1 cellular context compared by ENCODE assay signal in the genomic region with DNA sequence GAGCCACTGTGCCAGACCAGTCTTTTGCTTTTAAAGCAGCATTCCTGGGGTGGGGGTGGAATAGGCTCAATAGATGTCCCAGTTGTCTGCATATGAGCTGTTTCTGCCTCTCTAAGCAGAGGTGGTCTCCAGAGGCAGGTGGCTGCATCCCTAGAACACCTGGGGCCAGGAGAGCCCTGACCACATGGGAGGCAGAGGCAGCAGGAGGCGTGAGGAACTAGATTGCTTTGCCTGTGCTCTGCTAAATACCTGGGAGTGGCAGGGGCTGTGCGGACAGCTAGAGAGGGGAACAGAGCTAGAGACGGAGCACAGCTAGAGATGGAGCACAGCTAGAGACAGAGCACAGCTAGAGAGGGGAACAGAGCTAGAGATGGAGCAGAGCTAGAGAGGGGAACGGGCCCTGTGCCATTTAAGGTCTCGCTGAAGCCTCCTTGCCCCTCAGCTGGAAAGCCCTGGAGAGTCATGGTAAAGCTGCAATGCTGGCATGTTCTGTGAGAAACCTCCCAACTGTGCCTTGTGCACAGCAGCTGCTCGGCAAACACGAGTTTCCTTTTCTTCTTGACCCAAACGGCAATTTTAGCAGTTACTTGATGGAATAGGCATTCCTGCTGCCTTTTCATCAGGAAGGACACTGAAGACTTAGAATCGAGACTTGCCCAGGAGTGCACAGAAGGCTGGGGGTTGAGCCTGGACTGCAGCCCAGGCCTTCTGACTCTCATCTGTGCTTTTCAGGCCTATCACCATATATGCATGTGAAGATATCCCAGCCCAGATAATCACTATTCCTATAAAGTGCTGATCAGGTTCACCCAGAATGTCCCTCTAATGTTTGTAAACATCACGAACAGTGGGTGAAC.
A peak's percentile ranks its signal among the peaks of the same experiment; 100 is the strongest.
TF ChIP-seq lines count a peak whose summit lies in the region.

No MANE protein-coding gene starts in this region.

TF ChIP-seq in GM23338, 12 proteins besides CTCF, POLR2A, EP300 and RAD21:
- TF ChIP-seq, protein P1, sequence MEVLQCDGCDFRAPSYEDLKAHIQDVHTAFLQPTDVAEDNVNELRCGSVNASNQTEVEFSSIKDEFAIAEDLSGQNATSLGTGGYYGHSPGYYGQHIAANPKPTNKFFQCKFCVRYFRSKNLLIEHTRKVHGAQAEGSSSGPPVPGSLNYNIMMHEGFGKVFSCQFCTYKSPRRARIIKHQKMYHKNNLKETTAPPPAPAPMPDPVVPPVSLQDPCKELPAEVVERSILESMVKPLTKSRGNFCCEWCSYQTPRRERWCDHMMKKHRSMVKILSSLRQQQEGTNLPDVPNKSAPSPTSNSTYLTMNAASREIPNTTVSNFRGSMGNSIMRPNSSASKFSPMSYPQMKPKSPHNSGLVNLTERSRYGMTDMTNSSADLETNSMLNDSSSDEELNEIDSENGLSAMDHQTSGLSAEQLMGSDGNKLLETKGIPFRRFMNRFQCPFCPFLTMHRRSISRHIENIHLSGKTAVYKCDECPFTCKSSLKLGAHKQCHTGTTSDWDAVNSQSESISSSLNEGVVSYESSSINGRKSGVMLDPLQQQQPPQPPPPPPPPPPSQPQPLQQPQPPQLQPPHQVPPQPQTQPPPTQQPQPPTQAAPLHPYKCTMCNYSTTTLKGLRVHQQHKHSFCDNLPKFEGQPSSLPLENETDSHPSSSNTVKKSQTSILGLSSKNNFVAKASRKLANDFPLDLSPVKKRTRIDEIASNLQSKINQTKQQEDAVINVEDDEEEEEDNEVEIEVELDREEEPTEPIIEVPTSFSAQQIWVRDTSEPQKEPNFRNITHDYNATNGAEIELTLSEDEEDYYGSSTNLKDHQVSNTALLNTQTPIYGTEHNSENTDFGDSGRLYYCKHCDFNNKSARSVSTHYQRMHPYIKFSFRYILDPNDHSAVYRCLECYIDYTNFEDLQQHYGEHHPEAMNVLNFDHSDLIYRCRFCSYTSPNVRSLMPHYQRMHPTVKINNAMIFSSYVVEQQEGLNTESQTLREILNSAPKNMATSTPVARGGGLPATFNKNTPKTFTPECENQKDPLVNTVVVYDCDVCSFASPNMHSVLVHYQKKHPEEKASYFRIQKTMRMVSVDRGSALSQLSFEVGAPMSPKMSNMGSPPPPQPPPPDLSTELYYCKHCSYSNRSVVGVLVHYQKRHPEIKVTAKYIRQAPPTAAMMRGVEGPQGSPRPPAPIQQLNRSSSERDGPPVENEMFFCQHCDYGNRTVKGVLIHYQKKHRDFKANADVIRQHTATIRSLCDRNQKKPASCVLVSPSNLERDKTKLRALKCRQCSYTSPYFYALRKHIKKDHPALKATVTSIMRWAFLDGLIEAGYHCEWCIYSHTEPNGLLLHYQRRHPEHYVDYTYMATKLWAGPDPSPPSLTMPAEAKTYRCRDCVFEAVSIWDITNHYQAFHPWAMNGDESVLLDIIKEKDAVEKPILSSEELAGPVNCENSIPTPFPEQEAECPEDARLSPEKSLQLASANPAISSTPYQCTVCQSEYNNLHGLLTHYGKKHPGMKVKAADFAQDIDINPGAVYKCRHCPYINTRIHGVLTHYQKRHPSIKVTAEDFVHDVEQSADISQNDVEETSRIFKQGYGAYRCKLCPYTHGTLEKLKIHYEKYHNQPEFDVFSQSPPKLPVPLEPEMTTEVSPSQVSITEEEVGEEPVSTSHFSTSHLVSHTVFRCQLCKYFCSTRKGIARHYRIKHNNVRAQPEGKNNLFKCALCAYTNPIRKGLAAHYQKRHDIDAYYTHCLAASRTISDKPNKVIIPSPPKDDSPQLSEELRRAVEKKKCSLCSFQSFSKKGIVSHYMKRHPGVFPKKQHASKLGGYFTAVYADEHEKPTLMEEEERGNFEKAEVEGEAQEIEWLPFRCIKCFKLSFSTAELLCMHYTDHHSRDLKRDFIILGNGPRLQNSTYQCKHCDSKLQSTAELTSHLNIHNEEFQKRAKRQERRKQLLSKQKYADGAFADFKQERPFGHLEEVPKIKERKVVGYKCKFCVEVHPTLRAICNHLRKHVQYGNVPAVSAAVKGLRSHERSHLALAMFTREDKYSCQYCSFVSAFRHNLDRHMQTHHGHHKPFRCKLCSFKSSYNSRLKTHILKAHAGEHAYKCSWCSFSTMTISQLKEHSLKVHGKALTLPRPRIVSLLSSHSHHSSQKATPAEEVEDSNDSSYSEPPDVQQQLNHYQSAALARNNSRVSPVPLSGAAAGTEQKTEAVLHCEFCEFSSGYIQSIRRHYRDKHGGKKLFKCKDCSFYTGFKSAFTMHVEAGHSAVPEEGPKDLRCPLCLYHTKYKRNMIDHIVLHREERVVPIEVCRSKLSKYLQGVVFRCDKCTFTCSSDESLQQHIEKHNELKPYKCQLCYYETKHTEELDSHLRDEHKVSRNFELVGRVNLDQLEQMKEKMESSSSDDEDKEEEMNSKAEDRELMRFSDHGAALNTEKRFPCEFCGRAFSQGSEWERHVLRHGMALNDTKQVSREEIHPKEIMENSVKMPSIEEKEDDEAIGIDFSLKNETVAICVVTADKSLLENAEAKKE (CRISPR knock-in tag; IDR thresholded peaks at IDR 0.05) = 0 out of 2 replicates have a peak, but pooled peaks have one; percentile 14
- TF ChIP-seq EZH2phosphoT487 (IDR thresholded peaks at IDR 0.05; ENCODE audit: unreplicated experiment) = no peak
